24 cellular contexts compared by ENCODE assay signal in the genomic region with DNA sequence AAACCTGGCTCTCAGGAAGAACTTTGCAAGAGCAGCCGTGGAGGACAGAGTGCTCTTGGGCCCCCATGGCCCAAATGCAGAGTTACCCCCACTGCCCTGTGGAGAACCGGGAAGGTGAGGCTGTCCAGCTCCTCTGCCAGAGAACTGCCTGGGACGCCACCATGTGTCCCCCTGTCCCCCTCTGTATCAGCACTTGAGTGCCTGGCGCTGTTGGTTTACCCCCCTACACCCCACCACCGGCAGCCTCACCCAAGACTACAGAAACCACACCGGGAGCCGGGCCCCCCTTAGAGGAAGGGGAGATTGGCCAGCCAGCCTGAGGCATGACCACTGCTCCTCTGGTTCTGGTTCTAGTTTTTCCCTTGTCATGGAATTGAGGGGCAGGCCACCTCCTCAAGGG. TPM values are rescaled to one million over a fixed set of nuclear protein-coding genes. Genes with fewer than 3 reads are reported as not detected.
DNase-seq lines count a peak whose midpoint lies in the region; ATAC-seq and TF ChIP-seq lines count a peak whose summit lies in the region.
"Had no signal": no experiment of that assay in that cellular context is flagged by ENCODE, and none has a peak within 500 bp of the region (broad histone marks: within the 10 kb centered on the region; RNA-seq: fewer than 3 reads in every experiment).

No MANE protein-coding gene starts in this region.

- dilution Hi-C loops in mammary epithelial cell (cut with HindIII; ENCODE audit: low sequenced_read_pairs) = no loop called here

- H3K4me3 ChIP-seq in breast epithelium (no peak overlapping the region), mammary epithelial cell (replicated peaks in 1 of 3; ENCODE audit: insufficient read depth in 1 of 3, low read depth in 2 of 3, low read length in 3 of 3) (no peak overlapping the region), upper lobe of left lung (no peak overlapping the region)
- H3K4me3 ChIP-seq: GM12878, HAP-1, uterus had no signal

- no peaks in the 10 kb centered on the region for H3K36me3 Mint-ChIP-seq in WTC11
- no peaks in the 10 kb centered on the region for H3K36me3 Mint-ChIP-seq in neural crest cell (ENCODE audit: low read depth)

- ATAC-seq in WTC11 = no peak
- no peak for ATAC-seq in upper lobe of left lung (ENCODE audit: low FRiP score in 2 of 2)
- no peak for ATAC-seq in left lobe of liver
- ATAC-seq: activated CD4-positive, alpha-beta T cell treated with anti-CD3 and anti-CD28 coated beads for 36 hours had no signal

- no peaks in the 10 kb centered on the region for H4K20me1 ChIP-seq in mammary epithelial cell (ENCODE audit: insufficient read depth, low read length)

- intact Hi-C loops in breast epithelium (cut with DNase I; ENCODE audit: low total_unique reads) = no loop called here
- intact Hi-C loops in mammary epithelial cell (cut with micrococcal nuclease) = no loop called here

- WGBS in mammary epithelial cell (ENCODE audit: low coverage, missing lambda C conversion rate) = 74% methylated on average over 7 of the region's 7 CpGs
- 59 to 88% methylated on average over 5 to 7 of the region's 7 CpGs for WGBS in upper lobe of left lung, 2 donors

- no peak overlapping the region for H3K9ac ChIP-seq in mammary epithelial cell (ENCODE audit: insufficient read depth, low read length)

- H3K27ac Mint-ChIP-seq in WTC11 (peak overlapping the region; percentile 82), neural crest cell (ENCODE audit: unreplicated experiment) (peak overlapping the region; percentile 87)
- H3K27ac Mint-ChIP-seq: activated CD4-positive, alpha-beta T cell treated with anti-CD3 and anti-CD28 coated beads for 36 hours; B cell had no signal

- H3K4me1 ChIP-seq in breast epithelium (peaks cover 22 to 26% of the 10 kb centered on the region in 2 donors), mammary epithelial cell (ENCODE audit: insufficient read depth, low read length) (peaks cover 24% of the 10 kb centered on the region), upper lobe of left lung (peaks cover 36 to 51% (median 44%) of the 10 kb centered on the region in 4 donors)
- H3K4me1 ChIP-seq: HAP-1 had no signal

- no peak for TF ChIP-seq EP300 in upper lobe of left lung (IDR thresholded peaks at IDR 0.05)

- H3K4me1 Mint-ChIP-seq in WTC11 (peaks cover 71% of the 10 kb centered on the region), neural crest cell (peaks cover 44% of the 10 kb centered on the region)

- H3K27me3 ChIP-seq in breast epithelium (no peaks in the 10 kb centered on the region), mammary epithelial cell (ENCODE audit: insufficient read depth, low read length) (no peaks in the 10 kb centered on the region), upper lobe of left lung (no peaks in the 10 kb centered on the region)
- H3K27me3 ChIP-seq: uterus had no signal

- TF ChIP-seq CTCF in breast epithelium (IDR thresholded peaks at IDR 0.05) = no peak
- no peak for TF ChIP-seq CTCF in mammary epithelial cell (conservative IDR thresholded peaks at IDR 0.05 in 1 of 2, IDR thresholded peaks at IDR 0.05 in 1 of 2; ENCODE audit: extremely low read depth in 1 of 2, insufficient read depth in 1 of 2, low read depth in 1 of 2, low read length in 2 of 2)
- no peak for TF ChIP-seq CTCF in WTC11 (IDR thresholded peaks at IDR 0.05)
- TF ChIP-seq CTCF in neural crest cell (conservative IDR thresholded peaks at IDR 0.05) = no peak
- TF ChIP-seq CTCF in upper lobe of left lung (IDR thresholded peaks at IDR 0.05) = no peak

- in situ Hi-C loops in mammary epithelial cell (cut with MboI; ENCODE audit: low sequenced_read_pairs in 2 of 2) = no loop called here

- peak overlapping the region; percentile 77 to 78 for H3K27ac ChIP-seq in breast epithelium
- no peak overlapping the region for H3K27ac ChIP-seq in mammary epithelial cell (ENCODE audit: insufficient read depth, low read depth, low read length)
- peak overlapping the region in 3 of 4 donors; percentile 36 to 77 (median 64) for H3K27ac ChIP-seq in upper lobe of left lung
- H3K27ac ChIP-seq: HL-60 had no signal

- no peak for DNase-seq in breast epithelium (ENCODE audit: low spot score in 2 of 2)
- DNase-seq in mammary epithelial cell = no peak
- DNase-seq in WTC11 (ENCODE audit: low spot score) = no peak
- DNase-seq in neural crest cell (ENCODE audit: low read depth, low spot score) = no peak
- DNase-seq in upper lobe of left lung = no peak
- DNase-seq in left lobe of liver (ENCODE audit: low spot score) = no peak
- no peak for DNase-seq in glomerular visceral epithelial cell (ENCODE audit: extremely low spot score)
- DNase-seq in activated CD4-positive, CD25-positive, alpha-beta regulatory T cell treated with anti-CD3 and anti-CD28 coated beads, Interleukin-2, amount 50 U/mL, for 72 hours = no peak
- DNase-seq: activated CD4-positive, alpha-beta T cell treated with anti-CD3 and anti-CD28 coated beads for 36 hours; activated naive CD4-positive, alpha-beta T cell treated with anti-CD3 and anti-CD28 coated beads, Interleukin-2, amount 50 U/mL, for 16 hours; aorta; Calu3; dermis blood vessel endothelial cell; IMR-90; NCI-H1417 treated with DMSO at 0.1 percent for 48 hours; NCI-H446; uterus had no signal

- H2AFZ ChIP-seq in mammary epithelial cell (ENCODE audit: low read depth, low read length) = no peak overlapping the region

- TF ChIP-seq POLR2A in breast epithelium (IDR thresholded peaks at IDR 0.05) (no peak), upper lobe of left lung (IDR thresholded peaks at IDR 0.05) (no peak)

- BruUV-seq in mammary epithelial cell (replicated peaks; lab: Mats Ljungman, UMichigan) = no TSS peak

- POLR2A ChIA-PET in WTC11 (lab: Charles Lee) = no interaction called here

- no peaks in the 10 kb centered on the region for H3K9me3 Mint-ChIP-seq in WTC11
- no peaks in the 10 kb centered on the region for H3K9me3 Mint-ChIP-seq in neural crest cell

- H3K27me3 Mint-ChIP-seq in WTC11 (ENCODE audit: low read depth) (no peaks in the 10 kb centered on the region), neural crest cell (ENCODE audit: low read depth) (no peaks in the 10 kb centered on the region)
- H3K27me3 Mint-ChIP-seq: activated CD4-positive, alpha-beta T cell treated with anti-CD3 and anti-CD28 coated beads for 36 hours had no signal

- peaks cover 15% of the 10 kb centered on the region for H3K79me2 ChIP-seq in mammary epithelial cell (ENCODE audit: insufficient read depth, low read length)

- H3K9me3 ChIP-seq in breast epithelium (no peaks in the 10 kb centered on the region), mammary epithelial cell (replicated peaks; ENCODE audit: insufficient read depth, low read length) (no peaks in the 10 kb centered on the region), upper lobe of left lung (no peaks in the 10 kb centered on the region)
- H3K9me3 ChIP-seq: HAP-1, uterus had no signal

- no peak overlapping the region for H3K4me2 ChIP-seq in mammary epithelial cell (ENCODE audit: insufficient read depth, low read depth, low read length)

- H3K4me3 Mint-ChIP-seq in WTC11 (no peak overlapping the region), neural crest cell (peak overlapping the region; percentile 3)
- H3K4me3 Mint-ChIP-seq: activated CD4-positive, alpha-beta T cell treated with anti-CD3 and anti-CD28 coated beads for 36 hours; B cell had no signal

- CTCF ChIA-PET in mammary epithelial cell (lab: Charles Lee; ENCODE audit: low non-redundant PET) (no interaction called here), WTC11 (lab: Charles Lee) (interaction anchor here (1.0 to 9.3 kb wide), 8 partner anchors 14 to 371 kb away, joined by 3 to 135 read pairs (median 6); a partner anchor contains a TSS)

- H3K36me3 ChIP-seq in breast epithelium = no peaks in the 10 kb centered on the region
- H3K36me3 ChIP-seq in mammary epithelial cell (ENCODE audit: insufficient read depth, low read length) = no peaks in the 10 kb centered on the region
- H3K36me3 ChIP-seq in upper lobe of left lung = peaks cover 0 to 12% (median 0%) of the 10 kb centered on the region in 4 donors
- H3K36me3 ChIP-seq: HAP-1, uterus had no signal

TF ChIP-seq in WTC11, 78 proteins besides CTCF, POLR2A, EP300 and RAD21 (continues in another document):
- TF ChIP-seq, protein P1, sequence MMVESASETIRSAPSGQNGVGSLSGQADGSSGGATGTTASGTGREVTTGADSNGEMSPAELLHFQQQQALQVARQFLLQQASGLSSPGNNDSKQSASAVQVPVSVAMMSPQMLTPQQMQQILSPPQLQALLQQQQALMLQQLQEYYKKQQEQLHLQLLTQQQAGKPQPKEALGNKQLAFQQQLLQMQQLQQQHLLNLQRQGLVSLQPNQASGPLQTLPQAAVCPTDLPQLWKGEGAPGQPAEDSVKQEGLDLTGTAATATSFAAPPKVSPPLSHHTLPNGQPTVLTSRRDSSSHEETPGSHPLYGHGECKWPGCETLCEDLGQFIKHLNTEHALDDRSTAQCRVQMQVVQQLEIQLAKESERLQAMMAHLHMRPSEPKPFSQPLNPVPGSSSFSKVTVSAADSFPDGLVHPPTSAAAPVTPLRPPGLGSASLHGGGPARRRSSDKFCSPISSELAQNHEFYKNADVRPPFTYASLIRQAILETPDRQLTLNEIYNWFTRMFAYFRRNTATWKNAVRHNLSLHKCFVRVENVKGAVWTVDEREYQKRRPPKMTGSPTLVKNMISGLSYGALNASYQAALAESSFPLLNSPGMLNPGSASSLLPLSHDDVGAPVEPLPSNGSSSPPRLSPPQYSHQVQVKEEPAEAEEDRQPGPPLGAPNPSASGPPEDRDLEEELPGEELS (CRISPR knock-in tag; IDR thresholded peaks at IDR 0.05) = no peak
- TF ChIP-seq, protein P2, sequence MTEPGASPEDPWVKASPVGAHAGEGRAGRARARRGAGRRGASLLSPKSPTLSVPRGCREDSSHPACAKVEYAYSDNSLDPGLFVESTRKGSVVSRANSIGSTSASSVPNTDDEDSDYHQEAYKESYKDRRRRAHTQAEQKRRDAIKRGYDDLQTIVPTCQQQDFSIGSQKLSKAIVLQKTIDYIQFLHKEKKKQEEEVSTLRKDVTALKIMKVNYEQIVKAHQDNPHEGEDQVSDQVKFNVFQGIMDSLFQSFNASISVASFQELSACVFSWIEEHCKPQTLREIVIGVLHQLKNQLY (CRISPR knock-in tag; IDR thresholded peaks at IDR 0.05) = no peak

RNA-seq across cellular contexts. Expression of a gene that starts 20.9 kb away (rescaled TPM):
- 10 to 100 TPM; 10.5 to 17.6 (median 10.7) TPM for total RNA-seq in breast epithelium
- 1 to 10 TPM in 1 of 2 donors, under 1 TPM in 1; 0.50 to 1.4 TPM for total RNA-seq in mammary epithelial cell
- 0.16 TPM for polyA plus RNA-seq in mammary epithelial cell
- not detected for polyA minus RNA-seq in mammary epithelial cell
- total RNA-seq in WTC11 (2021) = 12.3 to 12.6 TPM (median 12.3 TPM) in 3 replicates
- 0.56 TPM in 1 of 2 replicates, not detected in the other for total RNA-seq in neural crest cell
- 10 to 100 TPM in 5 of 6 donors, 1 to 10 TPM in 1; 7.8 to 35.6 (median 16.8) TPM for total RNA-seq in upper lobe of left lung
- total RNA-seq in left lobe of liver = 113 TPM
- total RNA-seq: A673; activated CD8-positive, alpha-beta memory T cell treated with anti-CD3 and anti-CD28 coated beads for 36 hours; B cell; kidney epithelial cell had no signal

RNA-seq across cellular contexts. Expression of a gene that starts 52.7 kb away (rescaled TPM):
- total RNA-seq in breast epithelium = 10 to 100 TPM in 2 of 3 donors, 1 to 10 TPM in 1; 7.0 to 16.0 (median 12.5) TPM
- total RNA-seq in mammary epithelial cell = 10 to 100 TPM; 11.9 to 13.7 TPM
- 6.4 TPM for polyA plus RNA-seq in mammary epithelial cell
- polyA minus RNA-seq in mammary epithelial cell = 4.1 TPM
- 9.7 to 11.7 TPM (median 10.3 TPM) in 3 replicates for total RNA-seq in WTC11 (2021)
- 22.9 and 26.7 TPM in 2 replicates for total RNA-seq in neural crest cell
- total RNA-seq in upper lobe of left lung = 10 to 100 TPM in 1 of 6 donors, 1 to 10 TPM in 5; 4.2 to 10.8 (median 7.0) TPM
- 16.8 TPM for total RNA-seq in left lobe of liver
